Comparison of ENCODE assay signal across 10 cellular contexts in genomic region chr1:85328713-85329376, GRCh38. TPM values are rescaled to one million over a fixed set of nuclear protein-coding genes. Genes with fewer than 3 reads are reported as not detected.
DNase-seq lines count a peak whose midpoint lies in the region; ATAC-seq and TF ChIP-seq lines count a peak whose summit lies in the region.
"Had no signal": no experiment of that assay in that cellular context is flagged by ENCODE, and none has a peak within 500 bp of the region (broad histone marks: within the 10 kb centered on the region; RNA-seq: fewer than 3 reads in every experiment).

No MANE protein-coding gene starts in this region.

- H3K23ac ChIP-seq in mesenchymal stem cell (ENCODE audit: low read length in 2 of 2) = no peak overlapping the region

- no TSS peak for BruUV-seq in A673 (replicated peaks; lab: Mats Ljungman, UMichigan)

- H3K79me1 ChIP-seq in mesenchymal stem cell (replicated peaks; ENCODE audit: low read length, poor library complexity, severe bottlenecking) = peaks cover 23% of the 10 kb centered on the region

- H3K4me3 ChIP-seq in A673 (ENCODE audit: low read depth, low read length, poor library complexity, severe bottlenecking) (no peak overlapping the region), mesenchymal stem cell (ENCODE audit: insufficient read depth in 1 of 2, low read depth in 1 of 2, low read length in 2 of 2) (no peak overlapping the region)
- H3K4me3 ChIP-seq: BLaER1 treated with 17β-estradiol and CSF1 and Interleukin-3, amounts not matched to agents 10 nM and 100 nM had no signal

- H2BK12ac ChIP-seq in mesenchymal stem cell (ENCODE audit: low read length in 2 of 2) = peak overlapping the region in 1 of 2 experiments; percentile 86

- no peak overlapping the region for H2BK15ac ChIP-seq in mesenchymal stem cell (ENCODE audit: low read depth, poor library complexity, severe bottlenecking)

- H3K4me1 Mint-ChIP-seq in endothelial cell (ENCODE audit: unreplicated experiment) = peaks cover 42% of the 10 kb centered on the region

- H3K14ac ChIP-seq in mesenchymal stem cell (ENCODE audit: low read length in 2 of 2) = no peak overlapping the region

- H3K18ac ChIP-seq in mesenchymal stem cell (ENCODE audit: low read depth in 1 of 2, low read length in 2 of 2) = peak overlapping the region; percentile 74 to 76

- H3K27ac Mint-ChIP-seq in endothelial cell (ENCODE audit: unreplicated experiment) = peak overlapping the region; percentile 99

- no peak overlapping the region for H2AFZ ChIP-seq in mesenchymal stem cell (ENCODE audit: low read depth, low read length)

- H3K27ac ChIP-seq in A673 (ENCODE audit: low read depth, low read length, poor library complexity, severe bottlenecking) (peak overlapping the region; percentile 78), mesenchymal stem cell (ENCODE audit: low read length, poor library complexity, severe bottlenecking) (peak overlapping the region; percentile 94)
- H3K27ac ChIP-seq: BLaER1 treated with 17β-estradiol and CSF1 and Interleukin-3, amounts not matched to agents 10 nM and 100 nM; VCaP had no signal

- POLR2A ChIA-PET in A673 (lab: Charles Lee; ENCODE audit: low non-redundant PET) = no interaction called here

- H4K91ac ChIP-seq in mesenchymal stem cell (ENCODE audit: low read length) = no peak overlapping the region

- peak overlapping the region; percentile 74 for H3K9ac ChIP-seq in mesenchymal stem cell (ENCODE audit: low read length)
- H3K9ac ChIP-seq: BLaER1 treated with 17β-estradiol and CSF1 and Interleukin-3, amounts not matched to agents 10 nM and 100 nM had no signal

- H3K9me3 Mint-ChIP-seq in endothelial cell (ENCODE audit: unreplicated experiment) = peaks cover 6% of the 10 kb centered on the region

- TF ChIP-seq CTCF in A673 (conservative IDR thresholded peaks at IDR 0.05; ENCODE audit: low read depth, low read length) (no peak), endothelial cell (IDR thresholded peaks at IDR 0.05; ENCODE audit: unreplicated experiment) (no peak)

- H2AK5ac ChIP-seq in mesenchymal stem cell (ENCODE audit: low read length, severe bottlenecking) = peak overlapping the region; percentile 99

- DNase-seq in A673 (ENCODE audit: low spot score) = peak; percentile 54
- DNase-seq in HuH-7.5 (ENCODE audit: low spot score) = peak; percentile 49
- peak; percentile 38 for DNase-seq in endothelial cell (ENCODE audit: low spot score)
- peak; percentile 96 for DNase-seq in mesenchymal stem cell
- DNase-seq in T-helper 9 cell = no peak
- no peak for DNase-seq in NCI-H2029 (lab: John Stamatoyannopoulos, UW)

- peaks cover 8% of the 10 kb centered on the region for H3K36me3 Mint-ChIP-seq in endothelial cell (ENCODE audit: low read depth, unreplicated experiment)

- WGBS in mesenchymal stem cell = 2% methylated on average over 3 of the region's 3 CpGs

- intact Hi-C loops in A673 (cut with micrococcal nuclease; ENCODE audit: unreplicated experiment) = no loop called here

- H3K36me3 ChIP-seq in A673 (ENCODE audit: insufficient read depth, low read length, poor library complexity, severe bottlenecking) = peaks cover 6% of the 10 kb centered on the region
- H3K36me3 ChIP-seq in mesenchymal stem cell (ENCODE audit: control insufficient read depth in 1 of 2, insufficient read depth in 2 of 2, low read depth in 1 of 2, low read length in 2 of 2) = peaks cover 0 to 13% of the 10 kb centered on the region in 2 experiments
- H3K36me3 ChIP-seq: BLaER1 treated with 17β-estradiol and CSF1 and Interleukin-3, amounts not matched to agents 10 nM and 100 nM had no signal

- CTCF ChIA-PET in A673 (lab: Charles Lee) = interaction anchor here (0.5 kb wide), 1 partner anchor 333 kb away, joined by 4 read pairs; no protein-coding TSS in a partner anchor

- ATAC-seq in HG02798 (IDR thresholded peaks at IDR 0.05; ENCODE audit: poor library complexity, unreplicated experiment) = no peak
- no peak for ATAC-seq in HG03432 (IDR thresholded peaks at IDR 0.05; ENCODE audit: unreplicated experiment)

- H3K27me3 Mint-ChIP-seq in endothelial cell (ENCODE audit: unreplicated experiment) = peaks cover 9% of the 10 kb centered on the region

- no peak overlapping the region for H4K8ac ChIP-seq in mesenchymal stem cell (ENCODE audit: low read length)

- peak overlapping the region; percentile 10 to 17 for H3K4ac ChIP-seq in mesenchymal stem cell (ENCODE audit: low read depth in 1 of 2, low read length in 2 of 2)

- peak overlapping the region; percentile 78 for H2BK5ac ChIP-seq in mesenchymal stem cell (ENCODE audit: low read depth, low read length, poor library complexity, severe bottlenecking)

- H3K27me3 ChIP-seq in A673 (replicated peaks; ENCODE audit: insufficient read depth, low read depth, low read length, poor library complexity) (no peaks in the 10 kb centered on the region), mesenchymal stem cell (ENCODE audit: control insufficient read depth in 1 of 2, insufficient read depth in 1 of 2, low read length in 2 of 2) (no peaks in the 10 kb centered on the region)

- H3K4me3 Mint-ChIP-seq in endothelial cell (ENCODE audit: unreplicated experiment) = no peak overlapping the region

- H2BK120ac ChIP-seq in mesenchymal stem cell (ENCODE audit: low read depth, low read length) = no peak overlapping the region

- peaks cover 6% of the 10 kb centered on the region for H3K9me3 ChIP-seq in A673 (ENCODE audit: low read depth, low read length, poor library complexity, severe bottlenecking)
- H3K9me3 ChIP-seq in mesenchymal stem cell (ENCODE audit: control insufficient read depth, low read length) = peaks cover 7% of the 10 kb centered on the region

- peaks cover 36% of the 10 kb centered on the region for H3K4me1 ChIP-seq in A673 (ENCODE audit: insufficient read depth, low read length, poor library complexity, severe bottlenecking)
- H3K4me1 ChIP-seq in mesenchymal stem cell (ENCODE audit: control insufficient read depth, insufficient read depth, low read depth, low read length) = peaks cover 18% of the 10 kb centered on the region

- H3K4me2 ChIP-seq in mesenchymal stem cell (ENCODE audit: low read length, poor library complexity, severe bottlenecking) = no peak overlapping the region

RNA-seq across cellular contexts. Expression of gene BCL10, which starts 52.4 kb away (rescaled TPM):
- 18.1 and 20.9 TPM in 2 replicates for total RNA-seq in A673 (2021)
- total RNA-seq in endothelial cell (ENCODE audit: unreplicated experiment) = 33.6 TPM
- 21.7 TPM for polyA plus RNA-seq in mesenchymal stem cell (2013, experiment 1 of 2)
- 22.6 TPM for polyA plus RNA-seq in mesenchymal stem cell (2013, experiment 2 of 2)

Comparison
In these comparisons a context has a peak if more than half of its experiments do, and no peak if none do; other contexts are left out.
1. DNase-seq: peak in A673 (single experiment), HuH-7.5 (single experiment), endothelial cell (single experiment) and mesenchymal stem cell (single experiment); none in T-helper 9 cell (single experiment) and NCI-H2029 (single experiment).